ENCODE assay signal across 8 cellular contexts in the genomic region with DNA sequence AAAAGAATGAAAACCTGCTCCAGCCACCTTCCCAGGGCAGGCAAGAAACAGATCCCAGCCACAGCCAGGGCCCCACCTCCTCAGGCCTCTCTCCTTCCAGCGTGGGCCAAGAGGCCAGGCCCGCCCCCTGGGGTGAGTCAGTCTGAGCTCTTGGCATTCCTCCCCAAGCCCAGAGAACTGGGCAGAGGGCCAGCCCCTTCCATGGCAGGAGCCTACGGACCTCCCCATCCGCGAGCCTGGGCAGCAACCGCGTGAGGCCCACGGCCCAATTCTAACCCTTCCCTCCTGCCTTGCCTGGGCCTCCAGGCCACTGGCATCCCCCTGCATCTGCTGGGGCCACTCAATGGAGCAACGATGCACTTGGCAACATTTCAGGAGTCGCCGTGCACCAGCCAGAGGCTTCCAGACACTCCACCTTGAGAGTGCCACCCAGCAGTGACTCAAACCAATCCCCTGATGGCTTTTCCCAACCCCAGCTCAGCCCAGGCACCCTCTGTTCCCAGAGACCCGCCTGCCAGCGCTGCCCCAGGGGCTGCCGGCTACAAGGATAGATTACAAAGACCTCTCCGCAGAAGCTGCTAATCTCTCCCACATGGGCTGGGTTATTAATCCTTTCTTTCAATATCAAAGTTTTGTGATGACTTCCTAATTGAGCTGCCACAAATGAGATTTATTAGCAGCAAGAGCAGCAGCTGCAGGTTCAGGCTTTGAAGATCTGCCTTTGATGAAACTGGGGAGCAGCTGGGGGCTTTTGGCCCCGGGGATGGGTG.
DNase-seq lines count a peak whose midpoint lies in the region; ATAC-seq and TF ChIP-seq lines count a peak whose summit lies in the region.

No MANE protein-coding gene starts in this region.

- H3K9me3 Mint-ChIP-seq in activated naive CD8-positive, alpha-beta T cell treated with anti-CD3 and anti-CD28 coated beads, Interleukin-2, amount 50 U/mL, for 24 hours = no peaks in the 10 kb centered on the region
- H3K9me3 Mint-ChIP-seq in endothelial cell (ENCODE audit: unreplicated experiment) = no peaks in the 10 kb centered on the region

- H3K36me3 Mint-ChIP-seq in activated naive CD8-positive, alpha-beta T cell treated with anti-CD3 and anti-CD28 coated beads, Interleukin-2, amount 50 U/mL, for 24 hours (ENCODE audit: low read depth) = peaks cover 57% of the 10 kb centered on the region
- peaks cover 10% of the 10 kb centered on the region for H3K36me3 Mint-ChIP-seq in endothelial cell (ENCODE audit: low read depth, unreplicated experiment)

- DNase-seq in DMS153 treated with DMSO at 0.1 percent for 48 hours (lab: John Stamatoyannopoulos, UW; ENCODE audit: unreplicated experiment) (peak; percentile 33), NCI-H1694 (lab: John Stamatoyannopoulos, UW) (peak; percentile 55), cardiac muscle cell (ENCODE audit: low read depth in 1 of 2, low spot score in 1 of 2) (peak; percentile 91 to 98), GM19238 (ENCODE audit: insufficient read length, low spot score) (no peak), endothelial cell (ENCODE audit: low spot score) (no peak)
- no peak for DNase-seq in activated naive CD8-positive, alpha-beta T cell treated with anti-CD3 and anti-CD28 coated beads, Interleukin-2, amount 50 U/mL, for 24 hours

- no peaks in the 10 kb centered on the region for H3K79me2 ChIP-seq in parathyroid adenoma

- ATAC-seq in activated naive CD8-positive, alpha-beta T cell treated with anti-CD3 and anti-CD28 coated beads, Interleukin-2, amount 50 U/mL, for 24 hours = peak; percentile 33
- no peak for ATAC-seq in GM18505 (IDR thresholded peaks at IDR 0.05; ENCODE audit: unreplicated experiment)

- no peak for TF ChIP-seq POLR2A in GM18505 (IDR thresholded peaks at IDR 0.05; ENCODE audit: borderline replicate concordance, extremely low read depth, insufficient read depth, insufficient read length)

- TF ChIP-seq CTCF in cardiac muscle cell (IDR thresholded peaks at IDR 0.05; ENCODE audit: low read depth, low read length) = no peak
- TF ChIP-seq CTCF in parathyroid adenoma (IDR thresholded peaks at IDR 0.05) = no peak
- TF ChIP-seq CTCF in endothelial cell (IDR thresholded peaks at IDR 0.05; ENCODE audit: unreplicated experiment) = no peak

- H3K27ac Mint-ChIP-seq in activated naive CD8-positive, alpha-beta T cell treated with anti-CD3 and anti-CD28 coated beads, Interleukin-2, amount 50 U/mL, for 24 hours = peak overlapping the region; percentile 76
- H3K27ac Mint-ChIP-seq in endothelial cell (ENCODE audit: unreplicated experiment) = no peak overlapping the region

- no peaks in the 10 kb centered on the region for H3K9me3 ChIP-seq in cardiac muscle cell (ENCODE audit: low read depth)
- no peaks in the 10 kb centered on the region for H3K9me3 ChIP-seq in parathyroid adenoma (ENCODE audit: control insufficient read depth, low read length)

- H3K27me3 ChIP-seq in cardiac muscle cell = no peaks in the 10 kb centered on the region
- no peaks in the 10 kb centered on the region for H3K27me3 ChIP-seq in parathyroid adenoma (ENCODE audit: control insufficient read depth, insufficient read depth, low read length)

- no peak overlapping the region for H3K9ac ChIP-seq in parathyroid adenoma

- peak overlapping the region; percentile 78 for H3K27ac ChIP-seq in cardiac muscle cell
- H3K27ac ChIP-seq in parathyroid adenoma = peak overlapping the region; percentile 84

- H3K4me1 ChIP-seq in cardiac muscle cell (ENCODE audit: low read depth) = peaks cover 8% of the 10 kb centered on the region
- H3K4me1 ChIP-seq in parathyroid adenoma = peaks cover 11% of the 10 kb centered on the region

- H3K27me3 Mint-ChIP-seq in activated naive CD8-positive, alpha-beta T cell treated with anti-CD3 and anti-CD28 coated beads, Interleukin-2, amount 50 U/mL, for 24 hours = no peaks in the 10 kb centered on the region
- peaks cover 6% of the 10 kb centered on the region for H3K27me3 Mint-ChIP-seq in endothelial cell (ENCODE audit: unreplicated experiment)

- H2AFZ ChIP-seq in parathyroid adenoma = peak overlapping the region; percentile 92

- H3K4me3 Mint-ChIP-seq in activated naive CD8-positive, alpha-beta T cell treated with anti-CD3 and anti-CD28 coated beads, Interleukin-2, amount 50 U/mL, for 24 hours = no peak overlapping the region
- no peak overlapping the region for H3K4me3 Mint-ChIP-seq in endothelial cell (ENCODE audit: unreplicated experiment)

- no peak overlapping the region for H3K4me2 ChIP-seq in parathyroid adenoma (ENCODE audit: low read length)

- H3K4me3 ChIP-seq in cardiac muscle cell (no peak overlapping the region), parathyroid adenoma (ENCODE audit: low read depth, low read length) (no peak overlapping the region)

- H3K36me3 ChIP-seq in cardiac muscle cell = peaks cover 16% of the 10 kb centered on the region
- H3K36me3 ChIP-seq in parathyroid adenoma (ENCODE audit: control insufficient read depth, insufficient read depth, low read length) = no peaks in the 10 kb centered on the region

- H3K4me1 Mint-ChIP-seq in activated naive CD8-positive, alpha-beta T cell treated with anti-CD3 and anti-CD28 coated beads, Interleukin-2, amount 50 U/mL, for 24 hours = peaks cover 38% of the 10 kb centered on the region
- H3K4me1 Mint-ChIP-seq in endothelial cell (ENCODE audit: unreplicated experiment) = no peaks in the 10 kb centered on the region

Comparison
In these comparisons a context has a peak if more than half of its experiments do, and no peak if none do; other contexts are left out.
1. DNase-seq: peak in DMS153 treated with DMSO at 0.1 percent for 48 hours (single experiment), NCI-H1694 (single experiment) and cardiac muscle cell (2 of 2); none in activated naive CD8-positive, alpha-beta T cell treated with anti-CD3 and anti-CD28 coated beads, Interleukin-2, amount 50 U/mL, for 24 hours (single experiment), GM19238 (single experiment) and endothelial cell (single experiment).